1 cellular context compared by ENCODE assay signal in genomic region chr19:33048806-33049676, GRCh38.
TF ChIP-seq lines count a peak whose summit lies in the region.

No MANE protein-coding gene starts in this region.

TF ChIP-seq in H1, 55 proteins besides CTCF, POLR2A, EP300 and RAD21:
- TF ChIP-seq GTF2F1 (IDR thresholded peaks at IDR 0.05; ENCODE audit: borderline replicate concordance, low read depth, low read length) (no peak), GABPA (IDR thresholded peaks at IDR 0.05; ENCODE audit: borderline replicate concordance, insufficient read depth, low read length) (no peak), POU5F1 (IDR thresholded peaks at IDR 0.05; ENCODE audit: low read depth, low read length) (no peak), BACH1 (IDR thresholded peaks at IDR 0.05; ENCODE audit: low read length) (no peak), SP1 (IDR thresholded peaks at IDR 0.05; ENCODE audit: low read depth, low read length) (no peak), ZNF274 (IDR thresholded peaks at IDR 0.05; ENCODE audit: borderline replicate concordance, extremely low read depth, low read length) (no peak), TAF1 (IDR thresholded peaks at IDR 0.05; ENCODE audit: low read depth, low read length) (no peak), E2F6 (IDR thresholded peaks at IDR 0.05) (no peak), ATF2 (IDR thresholded peaks at IDR 0.05; ENCODE audit: low read length) (no peak), SUZ12 (IDR thresholded peaks at IDR 0.05; ENCODE audit: low read length) (no peak), SP2 (IDR thresholded peaks at IDR 0.05; ENCODE audit: low read length) (no peak), CEBPB (IDR thresholded peaks at IDR 0.05; ENCODE audit: low read depth, low read length) (no peak), TBP (IDR thresholded peaks at IDR 0.05; ENCODE audit: low read depth, low read length) (no peak), TCF12 (IDR thresholded peaks at IDR 0.05; ENCODE audit: low read depth, low read length) (no peak), SAP30 (IDR thresholded peaks at IDR 0.05; ENCODE audit: insufficient read depth, insufficient replicate concordance, low read length) (no peak), NRF1 (IDR thresholded peaks at IDR 0.05; ENCODE audit: low read depth, low read length) (no peak), CHD7 (IDR thresholded peaks at IDR 0.05; ENCODE audit: insufficient replicate concordance, low read length) (no peak), BRCA1 (IDR thresholded peaks at IDR 0.05; ENCODE audit: low read depth, low read length) (no peak), CTBP2 (IDR thresholded peaks at IDR 0.05; ENCODE audit: borderline replicate concordance, insufficient read depth, insufficient read length, low read length) (no peak)
